ENCODE assay signal across 1 cellular context in the genomic region with DNA sequence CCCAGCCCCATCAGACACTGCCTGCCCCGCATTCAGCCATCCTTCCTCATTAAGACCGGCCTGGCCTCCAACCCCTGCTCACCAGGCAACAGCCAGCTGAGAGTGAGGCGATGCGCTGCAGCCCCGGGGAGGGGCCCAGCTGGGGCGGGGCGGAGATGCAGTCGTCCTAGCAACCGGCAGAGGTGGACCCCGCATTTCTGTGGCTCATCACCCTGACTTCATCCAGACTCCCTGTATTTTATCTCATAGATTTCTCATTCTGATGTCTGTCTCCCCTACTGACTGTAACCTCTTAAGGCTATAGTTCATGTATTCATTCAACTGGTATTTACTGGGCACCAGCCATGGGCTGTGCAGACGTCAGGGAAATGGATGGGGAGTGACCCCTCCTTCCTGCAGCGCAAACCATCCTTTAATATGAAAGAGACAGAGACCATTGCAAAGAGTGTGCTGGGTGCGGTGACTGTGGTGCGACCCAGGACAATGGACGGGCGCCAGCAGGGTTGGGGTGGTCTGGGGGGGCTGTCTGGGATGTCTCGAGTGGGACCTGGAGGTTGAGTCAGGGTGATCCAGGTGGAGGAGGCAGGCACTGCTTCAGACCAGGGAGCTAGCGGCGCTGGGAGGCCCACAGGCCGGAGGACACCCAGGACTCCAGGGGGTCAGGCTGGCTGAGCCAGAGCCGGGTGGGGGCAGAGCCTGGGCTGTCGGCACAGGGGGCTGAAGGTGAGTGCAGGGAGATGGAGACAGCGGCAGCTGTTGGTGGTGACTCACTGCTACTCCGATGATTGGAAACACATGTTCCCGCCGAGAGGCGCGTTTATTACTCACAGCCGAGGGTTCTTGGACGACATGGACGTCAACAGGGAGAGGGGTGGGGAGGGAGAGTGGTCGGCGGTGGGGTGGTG.
TF ChIP-seq lines count a peak whose summit lies in the region.

No MANE protein-coding gene starts in this region.

TF ChIP-seq in SK-N-SH, 30 proteins besides CTCF, POLR2A, EP300 and RAD21 (continued from another document):
- TF ChIP-seq, protein P1, sequence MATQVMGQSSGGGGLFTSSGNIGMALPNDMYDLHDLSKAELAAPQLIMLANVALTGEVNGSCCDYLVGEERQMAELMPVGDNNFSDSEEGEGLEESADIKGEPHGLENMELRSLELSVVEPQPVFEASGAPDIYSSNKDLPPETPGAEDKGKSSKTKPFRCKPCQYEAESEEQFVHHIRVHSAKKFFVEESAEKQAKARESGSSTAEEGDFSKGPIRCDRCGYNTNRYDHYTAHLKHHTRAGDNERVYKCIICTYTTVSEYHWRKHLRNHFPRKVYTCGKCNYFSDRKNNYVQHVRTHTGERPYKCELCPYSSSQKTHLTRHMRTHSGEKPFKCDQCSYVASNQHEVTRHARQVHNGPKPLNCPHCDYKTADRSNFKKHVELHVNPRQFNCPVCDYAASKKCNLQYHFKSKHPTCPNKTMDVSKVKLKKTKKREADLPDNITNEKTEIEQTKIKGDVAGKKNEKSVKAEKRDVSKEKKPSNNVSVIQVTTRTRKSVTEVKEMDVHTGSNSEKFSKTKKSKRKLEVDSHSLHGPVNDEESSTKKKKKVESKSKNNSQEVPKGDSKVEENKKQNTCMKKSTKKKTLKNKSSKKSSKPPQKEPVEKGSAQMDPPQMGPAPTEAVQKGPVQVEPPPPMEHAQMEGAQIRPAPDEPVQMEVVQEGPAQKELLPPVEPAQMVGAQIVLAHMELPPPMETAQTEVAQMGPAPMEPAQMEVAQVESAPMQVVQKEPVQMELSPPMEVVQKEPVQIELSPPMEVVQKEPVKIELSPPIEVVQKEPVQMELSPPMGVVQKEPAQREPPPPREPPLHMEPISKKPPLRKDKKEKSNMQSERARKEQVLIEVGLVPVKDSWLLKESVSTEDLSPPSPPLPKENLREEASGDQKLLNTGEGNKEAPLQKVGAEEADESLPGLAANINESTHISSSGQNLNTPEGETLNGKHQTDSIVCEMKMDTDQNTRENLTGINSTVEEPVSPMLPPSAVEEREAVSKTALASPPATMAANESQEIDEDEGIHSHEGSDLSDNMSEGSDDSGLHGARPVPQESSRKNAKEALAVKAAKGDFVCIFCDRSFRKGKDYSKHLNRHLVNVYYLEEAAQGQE (IDR thresholded peaks at IDR 0.05; ENCODE audit: low read depth, low read length), result peak; percentile 44; the same call in 1 of the 2 replicates
- peak; percentile 85 for TF ChIP-seq FOXJ3 (CRISPR knock-in tag; IDR thresholded peaks at IDR 0.05)
- peak; percentile 9; the same call in 1 of the 2 replicates for TF ChIP-seq SMC3 (IDR thresholded peaks at IDR 0.05; ENCODE audit: low read depth, low read length)
- peak; percentile 83 for TF ChIP-seq CHD2 (IDR thresholded peaks at IDR 0.05; ENCODE audit: low read length, partially characterized antibody)
- TF ChIP-seq, protein P2, sequence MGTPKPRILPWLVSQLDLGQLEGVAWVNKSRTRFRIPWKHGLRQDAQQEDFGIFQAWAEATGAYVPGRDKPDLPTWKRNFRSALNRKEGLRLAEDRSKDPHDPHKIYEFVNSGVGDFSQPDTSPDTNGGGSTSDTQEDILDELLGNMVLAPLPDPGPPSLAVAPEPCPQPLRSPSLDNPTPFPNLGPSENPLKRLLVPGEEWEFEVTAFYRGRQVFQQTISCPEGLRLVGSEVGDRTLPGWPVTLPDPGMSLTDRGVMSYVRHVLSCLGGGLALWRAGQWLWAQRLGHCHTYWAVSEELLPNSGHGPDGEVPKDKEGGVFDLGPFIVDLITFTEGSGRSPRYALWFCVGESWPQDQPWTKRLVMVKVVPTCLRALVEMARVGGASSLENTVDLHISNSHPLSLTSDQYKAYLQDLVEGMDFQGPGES (IDR thresholded peaks at IDR 0.05; ENCODE audit: low read depth, low read length), result no peak
- TF ChIP-seq RCOR1 (IDR thresholded peaks at IDR 0.05; ENCODE audit: low read length), result peak; percentile 85
- peak; percentile 87 for TF ChIP-seq NFIC (IDR thresholded peaks at IDR 0.05; ENCODE audit: borderline replicate concordance)
- TF ChIP-seq, protein P3, sequence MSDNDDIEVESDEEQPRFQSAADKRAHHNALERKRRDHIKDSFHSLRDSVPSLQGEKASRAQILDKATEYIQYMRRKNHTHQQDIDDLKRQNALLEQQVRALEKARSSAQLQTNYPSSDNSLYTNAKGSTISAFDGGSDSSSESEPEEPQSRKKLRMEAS (IDR thresholded peaks at IDR 0.05; ENCODE audit: low read depth), result peak; percentile 61; the same call in 1 of the 2 replicates
- no peak; the same call in 1 of the 2 replicates for TF ChIP-seq GATA2 (CRISPR knock-in tag; IDR thresholded peaks at IDR 0.05)
- TF ChIP-seq NRF1 (IDR thresholded peaks at IDR 0.05; ENCODE audit: low read depth, low read length), result no peak
- peak; percentile 98 for TF ChIP-seq TCF12 (IDR thresholded peaks at IDR 0.05)
- TF ChIP-seq MXI1 (IDR thresholded peaks at IDR 0.05; ENCODE audit: low read depth, low read length), result no peak
- peak; percentile 94; the same call in 1 of the 2 replicates for TF ChIP-seq POLR2AphosphoS5 (IDR thresholded peaks at IDR 0.05; ENCODE audit: low read depth, low read length)
- TF ChIP-seq, protein P4, sequence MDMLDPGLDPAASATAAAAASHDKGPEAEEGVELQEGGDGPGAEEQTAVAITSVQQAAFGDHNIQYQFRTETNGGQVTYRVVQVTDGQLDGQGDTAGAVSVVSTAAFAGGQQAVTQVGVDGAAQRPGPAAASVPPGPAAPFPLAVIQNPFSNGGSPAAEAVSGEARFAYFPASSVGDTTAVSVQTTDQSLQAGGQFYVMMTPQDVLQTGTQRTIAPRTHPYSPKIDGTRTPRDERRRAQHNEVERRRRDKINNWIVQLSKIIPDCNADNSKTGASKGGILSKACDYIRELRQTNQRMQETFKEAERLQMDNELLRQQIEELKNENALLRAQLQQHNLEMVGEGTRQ (IDR thresholded peaks at IDR 0.05; ENCODE audit: borderline replicate concordance, low read depth, low read length), result no peak
- no peak for TF ChIP-seq RFX5 (IDR thresholded peaks at IDR 0.05; ENCODE audit: low read length)
- peak; percentile 66; the same call in 1 of the 2 replicates for TF ChIP-seq FOXM1 (IDR thresholded peaks at IDR 0.05; ENCODE audit: low read depth)
- TF ChIP-seq FOSL2 (IDR thresholded peaks at IDR 0.05; ENCODE audit: borderline replicate concordance, low read depth), result peak; percentile 99
- TF ChIP-seq ELF1 (IDR thresholded peaks at IDR 0.05), result no peak
- no peak for TF ChIP-seq GABPA (IDR thresholded peaks at IDR 0.05; ENCODE audit: low read depth)
- TF ChIP-seq TAF1 (IDR thresholded peaks at IDR 0.05; ENCODE audit: borderline replicate concordance, low read depth, low read length), result peak; percentile 49; the same call in 1 of the 2 replicates
- peak; percentile 96 for TF ChIP-seq RXRA (IDR thresholded peaks at IDR 0.05; ENCODE audit: borderline replicate concordance, low read depth)
